17 cellular contexts compared by ENCODE assay signal in genomic region chr9:2717385-2717784, GRCh38. TPM values are rescaled to one million over a fixed set of nuclear protein-coding genes. Genes with fewer than 3 reads are reported as not detected.
DNase-seq lines count a peak whose midpoint lies in the region; ATAC-seq and TF ChIP-seq lines count a peak whose summit lies in the region.
"Had no signal": no experiment of that assay in that cellular context is flagged by ENCODE, and none has a peak within 500 bp of the region (broad histone marks: within the 10 kb centered on the region; RNA-seq: fewer than 3 reads in every experiment).

KCNV2 (plus strand) TSS chr9:2717510; CDS start chr9:2717740, 230 bp downstream.

- H3K4me1 ChIP-seq in Karpas-422 (ENCODE audit: low read length): peaks cover 23% of the 10 kb centered on the region
- H3K4me1 ChIP-seq in endodermal cell (ENCODE audit: control insufficient read depth, insufficient read depth, low read length): peaks cover 7% of the 10 kb centered on the region
- H3K4me1 ChIP-seq in neural progenitor cell: no peaks in the 10 kb centered on the region
- H3K4me1 ChIP-seq in upper lobe of right lung: no peaks in the 10 kb centered on the region
- H3K4me1 ChIP-seq: BLaER1 had no signal

- ATAC-seq in upper lobe of right lung (peak; percentile 23), omental fat pad (ENCODE audit: low FRiP score) (no peak)
- ATAC-seq: A549, HCT116, HepG2 had no signal

- no peaks in the 10 kb centered on the region for H3F3A ChIP-seq in neural progenitor cell (ENCODE audit: low read depth)

- H4K20me1 ChIP-seq in Karpas-422 (ENCODE audit: insufficient read depth, low read depth, low read length): no peaks in the 10 kb centered on the region
- H4K20me1 ChIP-seq in neural progenitor cell (ENCODE audit: low read depth): no peaks in the 10 kb centered on the region
- H4K20me1 ChIP-seq: BLaER1 had no signal

- peak within 1 kb of the TSS; percentile 32 for H3K27ac Mint-ChIP-seq in endodermal cell
- H3K27ac Mint-ChIP-seq in neural progenitor cell: peak within 1 kb of the TSS; percentile 59
- H3K27ac Mint-ChIP-seq: CD8-positive, alpha-beta memory T cell had no signal

- no peak within 1 kb of the TSS for H3K4me2 ChIP-seq in Karpas-422 (ENCODE audit: low read depth, low read length, poor library complexity, severe bottlenecking)
- no peak within 1 kb of the TSS for H3K4me2 ChIP-seq in neural progenitor cell
- H3K4me2 ChIP-seq: A549, BLaER1 had no signal

- H3K4me3 Mint-ChIP-seq in endodermal cell (no peak within 1 kb of the TSS), neural progenitor cell (no peak within 1 kb of the TSS)
- H3K4me3 Mint-ChIP-seq: CD8-positive, alpha-beta memory T cell had no signal

- TF ChIP-seq CTCF in endodermal cell (conservative IDR thresholded peaks at IDR 0.05): no peak
- TF ChIP-seq CTCF in neural progenitor cell (IDR thresholded peaks at IDR 0.05): no peak
- no peak for TF ChIP-seq CTCF in upper lobe of right lung (IDR thresholded peaks at IDR 0.05)
- no peak for TF ChIP-seq CTCF in omental fat pad (IDR thresholded peaks at IDR 0.05)

- 89 to 96% methylated on average over 7 of the region's 7 CpGs for WGBS in endodermal cell (ENCODE audit: insufficient coverage in 1 of 2, insufficient read length in 1 of 2), 2 experiments

- H3K36me3 ChIP-seq in Karpas-422 (ENCODE audit: insufficient read depth, low read length) (no peaks in the 10 kb centered on the region), endodermal cell (ENCODE audit: control insufficient read depth, insufficient read depth, low read length) (no peaks in the 10 kb centered on the region), neural progenitor cell (no peaks in the 10 kb centered on the region), upper lobe of right lung (no peaks in the 10 kb centered on the region)

- H3K4me3 ChIP-seq in Karpas-422 (ENCODE audit: low read length) (no peak within 1 kb of the TSS), endodermal cell (ENCODE audit: low read length) (no peak within 1 kb of the TSS), neural progenitor cell (no peak within 1 kb of the TSS), upper lobe of right lung (no peak within 1 kb of the TSS)
- H3K4me3 ChIP-seq: A549, BLaER1 had no signal

- peak within 1 kb of the TSS; percentile 41; the same call in 1 of the 2 replicates for H3K27ac ChIP-seq in Karpas-422 (ENCODE audit: low read length)
- no peak within 1 kb of the TSS for H3K27ac ChIP-seq in endodermal cell (ENCODE audit: low read depth, low read length)
- no peak within 1 kb of the TSS for H3K27ac ChIP-seq in neural progenitor cell
- no peak within 1 kb of the TSS for H3K27ac ChIP-seq in upper lobe of right lung
- H3K27ac ChIP-seq: A549, BLaER1 had no signal

- H2AFZ ChIP-seq in Karpas-422 (ENCODE audit: low read length) (no peak within 1 kb of the TSS), neural progenitor cell (replicated peaks) (no peak within 1 kb of the TSS)

- H3K9ac ChIP-seq in Karpas-422 (ENCODE audit: low read length) (no peak within 1 kb of the TSS), endodermal cell (ENCODE audit: extremely low read depth, low read length, poor library complexity, severe bottlenecking) (no peak within 1 kb of the TSS), neural progenitor cell (no peak within 1 kb of the TSS)
- H3K9ac ChIP-seq: BLaER1 had no signal

- peaks cover 25% of the 10 kb centered on the region for H3K36me3 Mint-ChIP-seq in endodermal cell (ENCODE audit: low read depth)
- peaks cover 17% of the 10 kb centered on the region for H3K36me3 Mint-ChIP-seq in neural progenitor cell

- H3K4me1 Mint-ChIP-seq in endodermal cell: peaks cover 34% of the 10 kb centered on the region
- H3K4me1 Mint-ChIP-seq in neural progenitor cell: peaks cover 9% of the 10 kb centered on the region
- H3K4me1 Mint-ChIP-seq: CD8-positive, alpha-beta memory T cell had no signal

- H3K9me3 Mint-ChIP-seq in endodermal cell: peaks cover 10% of the 10 kb centered on the region
- H3K9me3 Mint-ChIP-seq in neural progenitor cell: peaks cover 3% of the 10 kb centered on the region

- H3K27me3 Mint-ChIP-seq in endodermal cell (ENCODE audit: insufficient read depth): no peaks in the 10 kb centered on the region
- H3K27me3 Mint-ChIP-seq in neural progenitor cell (ENCODE audit: insufficient read depth, low read depth): no peaks in the 10 kb centered on the region
- H3K27me3 Mint-ChIP-seq: CD8-positive, alpha-beta memory T cell had no signal

- H3K9me2 ChIP-seq in Karpas-422 (replicated peaks; ENCODE audit: insufficient read depth, low read length): no peaks in the 10 kb centered on the region

- DNase-seq in Karpas-422 (no peak), endodermal cell (no peak), neural progenitor cell (ENCODE audit: low spot score) (no peak), upper lobe of right lung (no peak), omental fat pad (ENCODE audit: low spot score) (no peak), AG20443 (ENCODE audit: low spot score) (no peak), nucleus accumbens (lab: John Stamatoyannopoulos, UW) (no peak), amygdala (lab: John Stamatoyannopoulos, UW) (no peak)
- DNase-seq: AML-193; CD8-positive, alpha-beta memory T cell; DMS153; DMS79 treated with DMSO at 0.1 percent for 48 hours had no signal

- intact Hi-C loops in upper lobe of right lung (cut with DNase I): no loop called here

- H3K9me3 ChIP-seq in Karpas-422 (ENCODE audit: low read length) (no peaks in the 10 kb centered on the region), endodermal cell (ENCODE audit: control insufficient read depth, low read length) (no peaks in the 10 kb centered on the region), neural progenitor cell (ENCODE audit: low read depth) (no peaks in the 10 kb centered on the region), upper lobe of right lung (no peaks in the 10 kb centered on the region)
- H3K9me3 ChIP-seq: A549 had no signal

- H3K27me3 ChIP-seq in Karpas-422 (ENCODE audit: low read length) (no peaks in the 10 kb centered on the region), endodermal cell (ENCODE audit: control insufficient read depth, insufficient read depth, low read length, poor library complexity, severe bottlenecking) (no peaks in the 10 kb centered on the region), neural progenitor cell (no peaks in the 10 kb centered on the region), upper lobe of right lung (no peaks in the 10 kb centered on the region)
- H3K27me3 ChIP-seq: BLaER1 had no signal

- H3K79me2 ChIP-seq in Karpas-422 (ENCODE audit: low read length): no peaks in the 10 kb centered on the region
- H3K79me2 ChIP-seq in neural progenitor cell (ENCODE audit: low read depth): no peaks in the 10 kb centered on the region

RNA-seq across cellular contexts. Expression of gene KCNV2, which starts in this region (rescaled TPM):
- total RNA-seq in Karpas-422 (2014; rRNA removed; shearing (Covaris generic); ENCODE audit: low replicate concordance): 1.6 and 1.8 TPM in 2 replicates
- total RNA-seq in endodermal cell (1 to 10 TPM; 1.2 to 2.0 TPM), neural progenitor cell (ENCODE audit: low replicate concordance) (not detected in 2 replicates), upper lobe of right lung (not detected), omental fat pad (not detected)
- 0.18 TPM for polyA plus RNA-seq in endodermal cell (2013, experiment 1 of 2)
- 0.29 TPM for polyA plus RNA-seq in endodermal cell (2013, experiment 2 of 2)
- total RNA-seq: CD8-positive, alpha-beta memory T cell; H4; HepG2 had no signal
- polyA plus RNA-seq: A549; CD8-positive, alpha-beta memory T cell; HepG2 had no signal

Comparison
In these comparisons a context has a peak if more than half of its experiments do, and no peak if none do; other contexts are left out.
1. Peak in ATAC-seq in upper lobe of right lung; RNA of the gene not detected or under 1 TPM.